In the genomic region with DNA sequence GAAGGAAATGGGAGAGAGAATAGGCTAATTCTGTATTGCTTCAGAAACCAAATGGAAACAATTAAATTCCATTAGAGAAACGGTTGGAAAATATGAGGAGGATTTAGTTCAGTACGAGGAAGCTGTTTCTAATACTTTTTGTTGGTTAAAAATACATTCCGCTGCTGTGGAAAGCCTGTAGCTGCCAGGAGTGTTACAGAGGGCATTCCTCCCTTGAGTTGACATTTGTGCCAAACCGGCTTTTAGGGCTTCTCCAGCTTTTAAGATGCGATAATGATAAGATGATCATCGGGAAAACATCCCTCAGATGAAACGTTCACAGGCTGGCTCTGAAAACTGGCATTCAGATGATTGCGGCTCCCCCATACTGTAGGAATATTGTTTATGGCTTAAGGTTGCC, we compare ENCODE assay signal across 1 cellular context.
TF ChIP-seq lines count a peak whose summit lies in the region.

No MANE protein-coding gene starts in this region.

TF ChIP-seq in SK-N-SH, 30 proteins besides CTCF, POLR2A, EP300 and RAD21 (continued from another document):
- TF ChIP-seq SIN3A (IDR thresholded peaks at IDR 0.05; ENCODE audit: borderline replicate concordance, low read depth, low read length) (peak; percentile 20; the same call in 1 of the 2 replicates), CHD2 (IDR thresholded peaks at IDR 0.05; ENCODE audit: low read length, partially characterized antibody) (peak; percentile 36), FOXM1 (IDR thresholded peaks at IDR 0.05; ENCODE audit: low read depth) (peak; percentile 92), RXRA (IDR thresholded peaks at IDR 0.05; ENCODE audit: borderline replicate concordance, low read depth) (peak; percentile 86), NFIC (IDR thresholded peaks at IDR 0.05; ENCODE audit: borderline replicate concordance) (peak; percentile 97), RCOR1 (IDR thresholded peaks at IDR 0.05; ENCODE audit: low read length) (peak; percentile 73), TEAD4 (IDR thresholded peaks at IDR 0.05; ENCODE audit: borderline replicate concordance, insufficient read depth) (peak; percentile 96), JUND (IDR thresholded peaks at IDR 0.05) (peak; percentile 90), IRF3 (IDR thresholded peaks at IDR 0.05; ENCODE audit: low read depth, low read length) (no peak), POLR2AphosphoS5 (IDR thresholded peaks at IDR 0.05; ENCODE audit: low read depth, low read length) (peak; percentile 80; the same call in 1 of the 2 replicates), YY1 (IDR thresholded peaks at IDR 0.05; ENCODE audit: low read depth) (0 out of 2 replicates have a peak, but pooled peaks have one; percentile 35), MEF2A (IDR thresholded peaks at IDR 0.05; ENCODE audit: borderline replicate concordance, low read depth) (peak; percentile 67; the same call in 1 of the 2 replicates), NRF1 (IDR thresholded peaks at IDR 0.05; ENCODE audit: low read depth, low read length) (no peak), PBX3 (IDR thresholded peaks at IDR 0.05) (peak; percentile 91), TAF1 (IDR thresholded peaks at IDR 0.05; ENCODE audit: borderline replicate concordance, low read depth, low read length) (no peak), ELF1 (IDR thresholded peaks at IDR 0.05) (no peak), FOSL2 (IDR thresholded peaks at IDR 0.05; ENCODE audit: borderline replicate concordance, low read depth) (peak; percentile 79)
- TF ChIP-seq, protein P1, sequence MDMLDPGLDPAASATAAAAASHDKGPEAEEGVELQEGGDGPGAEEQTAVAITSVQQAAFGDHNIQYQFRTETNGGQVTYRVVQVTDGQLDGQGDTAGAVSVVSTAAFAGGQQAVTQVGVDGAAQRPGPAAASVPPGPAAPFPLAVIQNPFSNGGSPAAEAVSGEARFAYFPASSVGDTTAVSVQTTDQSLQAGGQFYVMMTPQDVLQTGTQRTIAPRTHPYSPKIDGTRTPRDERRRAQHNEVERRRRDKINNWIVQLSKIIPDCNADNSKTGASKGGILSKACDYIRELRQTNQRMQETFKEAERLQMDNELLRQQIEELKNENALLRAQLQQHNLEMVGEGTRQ (IDR thresholded peaks at IDR 0.05; ENCODE audit: borderline replicate concordance, low read depth, low read length), result no peak
